ENCODE assay signal across 17 cellular contexts in genomic region chr5:97714426-97714825, GRCh38.
DNase-seq lines count a peak whose midpoint lies in the region; ATAC-seq lines count a peak whose summit lies in the region.
"Had no signal": no experiment of that assay in that cellular context is flagged by ENCODE, and none has a peak within 500 bp of the region (broad histone marks: within the 10 kb centered on the region; RNA-seq: fewer than 3 reads in every experiment).

No MANE protein-coding gene starts in this region.

- H2AFZ ChIP-seq in neuron (ENCODE audit: low read depth, low read length) = peak overlapping the region; percentile 57

- no peaks in the 10 kb centered on the region for H3K36me3 Mint-ChIP-seq in CD8-positive, alpha-beta memory T cell

- DNase-seq in NCI-H2081 (lab: John Stamatoyannopoulos, UW) = peak; percentile 2 to 45
- DNase-seq in NCI-H2081 treated with DMSO at 0.1 percent for 48 hours (lab: John Stamatoyannopoulos, UW) = no peak
- DNase-seq in NCI-H774 (lab: John Stamatoyannopoulos, UW) = peak; percentile 1
- DNase-seq in CD8-positive, alpha-beta memory T cell = no peak
- DNase-seq: AML-193; CD4-positive, alpha-beta T cell; DMS153; DMS79; GDM1 had no signal

- POLR2A ChIA-PET in CD8-positive, alpha-beta memory T cell (lab: Charles Lee) = no interaction called here

- H3K4me3 ChIP-seq in neuron (ENCODE audit: low read length) = no peak overlapping the region
- no peak overlapping the region for H3K4me3 ChIP-seq in CD8-positive, alpha-beta memory T cell (ENCODE audit: low read length)
- H3K4me3 ChIP-seq: A549, HAP-1 had no signal

- no peaks in the 10 kb centered on the region for H3K27me3 Mint-ChIP-seq in CD8-positive, alpha-beta memory T cell
- H3K27me3 Mint-ChIP-seq: CD4-positive, alpha-beta T cell had no signal

- peaks cover 0 to 15% (median 2%) of the 10 kb centered on the region in 5 donors for H3K9me3 Mint-ChIP-seq in CD8-positive, alpha-beta memory T cell
- H3K9me3 Mint-ChIP-seq: CD4-positive, alpha-beta T cell had no signal

- H3K36me3 ChIP-seq in neuron (ENCODE audit: insufficient read depth, low read length) = no peaks in the 10 kb centered on the region
- H3K36me3 ChIP-seq in CD8-positive, alpha-beta memory T cell (ENCODE audit: insufficient read depth, low read length) = no peaks in the 10 kb centered on the region
- H3K36me3 ChIP-seq: HAP-1 had no signal

- H3K9me3 ChIP-seq in neuron (ENCODE audit: low read length) = no peaks in the 10 kb centered on the region
- H3K9me3 ChIP-seq in CD8-positive, alpha-beta memory T cell (ENCODE audit: low read length) = no peaks in the 10 kb centered on the region
- H3K9me3 ChIP-seq: A549, HAP-1 had no signal

- H3K4me3 Mint-ChIP-seq in CD8-positive, alpha-beta memory T cell = no peak overlapping the region
- H3K4me3 Mint-ChIP-seq: CD4-positive, alpha-beta T cell had no signal

- no peaks in the 10 kb centered on the region for H3K27me3 ChIP-seq in neuron (ENCODE audit: insufficient read depth, low read length)
- H3K27me3 ChIP-seq in CD8-positive, alpha-beta memory T cell (ENCODE audit: insufficient read depth, low read length, poor library complexity, severe bottlenecking) = no peaks in the 10 kb centered on the region

- H3K4me1 ChIP-seq in neuron (ENCODE audit: insufficient read depth, low read length) = peaks cover 8% of the 10 kb centered on the region
- H3K4me1 ChIP-seq in CD8-positive, alpha-beta memory T cell (ENCODE audit: insufficient read depth, low read length) = no peaks in the 10 kb centered on the region
- H3K4me1 ChIP-seq: A549, HAP-1 had no signal

- no peak overlapping the region for H3K27ac Mint-ChIP-seq in CD8-positive, alpha-beta memory T cell
- H3K27ac Mint-ChIP-seq: CD4-positive, alpha-beta T cell had no signal

- no peak overlapping the region for H3K27ac ChIP-seq in CD8-positive, alpha-beta memory T cell (ENCODE audit: low read depth, low read length)
- H3K27ac ChIP-seq: 22Rv1, A549, C4-2B, HL-60 had no signal

- H3K4me1 Mint-ChIP-seq in CD8-positive, alpha-beta memory T cell = no peaks in the 10 kb centered on the region

- ATAC-seq in HG03135 (IDR thresholded peaks at IDR 0.05; ENCODE audit: unreplicated experiment) = no peak
- no peak for ATAC-seq in GM21737 (IDR thresholded peaks at IDR 0.05; ENCODE audit: unreplicated experiment)
- ATAC-seq: A549 had no signal

- CTCF ChIA-PET in CD8-positive, alpha-beta memory T cell (lab: Charles Lee) = no interaction called here

Comparison
In these comparisons a context has a peak if more than half of its experiments do, and no peak if none do; other contexts are left out.
1. DNase-seq: peak in NCI-H2081 (2 of 2) and NCI-H774 (single experiment); none in NCI-H2081 treated with DMSO at 0.1 percent for 48 hours (single experiment) and CD8-positive, alpha-beta memory T cell (0 of 5).